In genomic region chr21:16330340-16331319, GRCh38 we compare ENCODE assay signal across 8 cellular contexts.
A peak's percentile ranks its signal among the peaks of the same experiment; 100 is the strongest.
DNase-seq lines count a peak whose midpoint lies in the region; ATAC-seq, FAIRE-seq and TF ChIP-seq lines count a peak whose summit lies in the region.

No MANE protein-coding gene starts in this region.

- 38% methylated on average over 11 of the region's 11 CpGs for WGBS in A549 (ENCODE audit: missing lambda C conversion rate)

- no peaks in the 10 kb centered on the region for H4K20me1 ChIP-seq in fibroblast of lung (ENCODE audit: control insufficient read depth, extremely low read depth, insufficient read depth, low read length)

- H3K36me3 ChIP-seq in GM06990 (ENCODE audit: control insufficient read depth, insufficient read depth, low read length) (no peaks in the 10 kb centered on the region), SK-N-MC (ENCODE audit: insufficient read depth, low read length) (no peaks in the 10 kb centered on the region), fibroblast of lung (ENCODE audit: control insufficient read depth, insufficient read depth, low read length) (no peaks in the 10 kb centered on the region)

- DNase-seq in A549 (ENCODE audit: low read depth in 1 of 2, low spot score in 1 of 2) = peak; percentile 1 to 76
- no peak for DNase-seq in GM06990 (ENCODE audit: extremely low read depth, insufficient read length)
- DNase-seq in NAMALWA (ENCODE audit: low spot score) = peak; percentile 89
- peak; percentile 90 for DNase-seq in SK-N-MC (ENCODE audit: low read depth, low spot score)
- peak; percentile 71 to 89 for DNase-seq in fibroblast of lung (ENCODE audit: low read depth in 2 of 2)
- DNase-seq in activated CD4-positive, alpha-beta memory T cell treated with anti-CD3 and anti-CD28 coated beads for 36 hours = no peak

- peak; percentile 69 to 74 for TF ChIP-seq RAD21 in A549 (conservative IDR thresholded peaks at IDR 0.05 in 1 of 2, IDR thresholded peaks at IDR 0.05 in 1 of 2)

- peak; percentile 46 for FAIRE-seq in A549 (lab: Jason Lieb, UNC)

- intact Hi-C loops in activated CD4-positive, alpha-beta memory T cell treated with anti-CD3 and anti-CD28 coated beads for 36 hours (cut with micrococcal nuclease) = loop anchor here (2.0 to 5.0 kb wide), 2 partner anchors 248 to 438 kb away; no protein-coding TSS in a partner anchor

- H3K27ac Mint-ChIP-seq in nephron = peak overlapping the region; percentile 82 to 92 (median 87)
- H3K27ac Mint-ChIP-seq in activated CD4-positive, alpha-beta memory T cell treated with anti-CD3 and anti-CD28 coated beads for 36 hours = no peak overlapping the region

- H2AFZ ChIP-seq in fibroblast of lung (ENCODE audit: low read length) = peak overlapping the region; percentile 68

- TF ChIP-seq CTCF in A549 (IDR thresholded peaks at IDR 0.05) = peak; percentile 59
- TF ChIP-seq CTCF in GM06990 (IDR thresholded peaks at IDR 0.05; ENCODE audit: insufficient read depth, low read length, poor library complexity, severe bottlenecking) = peak; percentile 54
- TF ChIP-seq CTCF in fibroblast of lung (conservative IDR thresholded peaks at IDR 0.05 in 1 of 2, IDR thresholded peaks at IDR 0.05 in 1 of 2; ENCODE audit: low read depth in 1 of 2, low read length in 2 of 2) = peak; percentile 45 to 76
- TF ChIP-seq CTCF in nephron (IDR thresholded peaks at IDR 0.05; ENCODE audit: unreplicated experiment in 3 of 3) = peak; percentile 66 to 78 (median 70)

- peak overlapping the region; percentile 9 for H3K9ac ChIP-seq in SK-N-MC (ENCODE audit: insufficient read length)
- H3K9ac ChIP-seq in fibroblast of lung (ENCODE audit: insufficient read depth, low read length) = no peak overlapping the region

- H3K27me3 Mint-ChIP-seq in nephron (ENCODE audit: low read depth) = no peaks in the 10 kb centered on the region
- H3K27me3 Mint-ChIP-seq in activated CD4-positive, alpha-beta memory T cell treated with anti-CD3 and anti-CD28 coated beads for 36 hours = peaks cover 1% of the 10 kb centered on the region

- H3K79me2 ChIP-seq in fibroblast of lung (ENCODE audit: control insufficient read depth, insufficient read depth, low read length) = no peaks in the 10 kb centered on the region

- H3K4me3 Mint-ChIP-seq in nephron = peak overlapping the region; percentile 32 to 62 (median 40)
- no peak overlapping the region for H3K4me3 Mint-ChIP-seq in activated CD4-positive, alpha-beta memory T cell treated with anti-CD3 and anti-CD28 coated beads for 36 hours

- H3K9me3 ChIP-seq in A549 (no peaks in the 10 kb centered on the region), SK-N-MC (ENCODE audit: low read depth, low read length) (no peaks in the 10 kb centered on the region), fibroblast of lung (ENCODE audit: control insufficient read depth, insufficient read depth, low read depth, low read length) (no peaks in the 10 kb centered on the region)

- no peak for TF ChIP-seq EP300 in A549 (IDR thresholded peaks at IDR 0.05)

- H3K4me3 ChIP-seq in A549 = no peak overlapping the region
- no peak overlapping the region for H3K4me3 ChIP-seq in GM06990 (replicated peaks; ENCODE audit: low read depth, low read length)
- H3K4me3 ChIP-seq in SK-N-MC = peak overlapping the region; percentile 32
- H3K4me3 ChIP-seq in fibroblast of lung (replicated peaks in 1 of 4; ENCODE audit: control extremely low read depth in 1 of 4, insufficient read depth in 1 of 4, low read depth in 3 of 4, low read length in 4 of 4) = no peak overlapping the region

- no peak for TF ChIP-seq POLR2A in A549 (IDR thresholded peaks at IDR 0.05; ENCODE audit: low read length)

- peak overlapping the region; percentile 55; the same call in 2 of the 3 replicates for H3K4me2 ChIP-seq in A549
- no peak overlapping the region for H3K4me2 ChIP-seq in fibroblast of lung (ENCODE audit: extremely low read depth, insufficient read depth, low read length)

- H3K27me3 ChIP-seq in GM06990 (replicated peaks; ENCODE audit: control insufficient read depth, insufficient read depth, low read length) (no peaks in the 10 kb centered on the region), fibroblast of lung (ENCODE audit: control insufficient read depth, insufficient read depth, low read length) (no peaks in the 10 kb centered on the region)

- H3K4me1 Mint-ChIP-seq in nephron = peaks cover 38% of the 10 kb centered on the region
- H3K4me1 Mint-ChIP-seq in activated CD4-positive, alpha-beta memory T cell treated with anti-CD3 and anti-CD28 coated beads for 36 hours (ENCODE audit: low read depth) = no peaks in the 10 kb centered on the region

- CTCF ChIA-PET in A549 (lab: Yijun Ruan, JAX) = interaction anchor here (0.6 to 2.9 kb wide), 15 partner anchors 11 to 359 kb away, joined by 3 to 28 read pairs (median 3); no protein-coding TSS in a partner anchor
- CTCF ChIA-PET in activated CD4-positive, alpha-beta memory T cell treated with anti-CD3 and anti-CD28 coated beads for 36 hours (lab: Charles Lee) = interaction anchor here (0.6 to 1.6 kb wide), 13 partner anchors 9 to 1720 kb away, joined by 3 to 10 read pairs (median 3); no protein-coding TSS in a partner anchor

- POLR2A ChIA-PET in A549 (lab: Yijun Ruan, JAX) = interaction anchor here (0.6 kb wide), 1 partner anchor 212 kb away, joined by 3 read pairs; no protein-coding TSS in a partner anchor
- POLR2A ChIA-PET in activated CD4-positive, alpha-beta memory T cell treated with anti-CD3 and anti-CD28 coated beads for 36 hours (lab: Charles Lee) = no interaction called here

- H3K4me1 ChIP-seq in A549 (peaks cover 8% of the 10 kb centered on the region; the same call in 1 of the 3 replicates), fibroblast of lung (ENCODE audit: control insufficient read depth, extremely low read depth, insufficient read depth, low read length) (no peaks in the 10 kb centered on the region)

- ATAC-seq in A549 (peak; percentile 97; a peak in 5 of 6 replicates), HG02588 (IDR thresholded peaks at IDR 0.05; ENCODE audit: unreplicated experiment) (peak; percentile 83)

- no peak overlapping the region for H3K27ac ChIP-seq in A549
- peak overlapping the region; percentile 38; the same call in 1 of the 2 replicates for H3K27ac ChIP-seq in SK-N-MC
- H3K27ac ChIP-seq in fibroblast of lung (ENCODE audit: insufficient read depth, low read length) = no peak overlapping the region

- H3K36me3 Mint-ChIP-seq in nephron (ENCODE audit: low read depth) = peaks cover 38% of the 10 kb centered on the region
- H3K36me3 Mint-ChIP-seq in activated CD4-positive, alpha-beta memory T cell treated with anti-CD3 and anti-CD28 coated beads for 36 hours = no peaks in the 10 kb centered on the region

- no peaks in the 10 kb centered on the region for H3K9me3 Mint-ChIP-seq in nephron
- H3K9me3 Mint-ChIP-seq in activated CD4-positive, alpha-beta memory T cell treated with anti-CD3 and anti-CD28 coated beads for 36 hours = no peaks in the 10 kb centered on the region

TF ChIP-seq in A549, 52 proteins besides CTCF, POLR2A, EP300 and RAD21:
- TF ChIP-seq, protein P1, sequence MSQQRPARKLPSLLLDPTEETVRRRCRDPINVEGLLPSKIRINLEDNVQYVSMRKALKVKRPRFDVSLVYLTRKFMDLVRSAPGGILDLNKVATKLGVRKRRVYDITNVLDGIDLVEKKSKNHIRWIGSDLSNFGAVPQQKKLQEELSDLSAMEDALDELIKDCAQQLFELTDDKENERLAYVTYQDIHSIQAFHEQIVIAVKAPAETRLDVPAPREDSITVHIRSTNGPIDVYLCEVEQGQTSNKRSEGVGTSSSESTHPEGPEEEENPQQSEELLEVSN (IDR thresholded peaks at IDR 0.05; ENCODE audit: borderline replicate concordance, low read depth) = no peak
- peak; percentile 76 for TF ChIP-seq SMC3 (IDR thresholded peaks at IDR 0.05)

Comparison
In these comparisons a context has a peak if more than half of its experiments do, and no peak if none do; other contexts are left out.
1. DNase-seq: peak in A549 (2 of 2), NAMALWA (single experiment), SK-N-MC (single experiment) and fibroblast of lung (2 of 2); none in GM06990 (single experiment) and activated CD4-positive, alpha-beta memory T cell treated with anti-CD3 and anti-CD28 coated beads for 36 hours (single experiment).
2. Peak in every context shown above with its lines, with median percentiles within 50 percentile points of each other: CTCF ChIP-seq.